3 cellular contexts compared by ENCODE assay signal in genomic region chr1:217066794-217067193, GRCh38.
"Had no signal": no experiment of that assay in that cellular context is flagged by ENCODE, and none has a peak within 500 bp of the region (broad histone marks: within the 10 kb centered on the region; RNA-seq: fewer than 3 reads in every experiment).

No MANE protein-coding gene starts in this region.

- ATAC-seq: GM12878 had no signal

- DNase-seq: GDM1, GF-D8 had no signal

- H3K4me3 ChIP-seq: GM12878 had no signal
